1 cellular context compared by ENCODE assay signal in the genomic region with DNA sequence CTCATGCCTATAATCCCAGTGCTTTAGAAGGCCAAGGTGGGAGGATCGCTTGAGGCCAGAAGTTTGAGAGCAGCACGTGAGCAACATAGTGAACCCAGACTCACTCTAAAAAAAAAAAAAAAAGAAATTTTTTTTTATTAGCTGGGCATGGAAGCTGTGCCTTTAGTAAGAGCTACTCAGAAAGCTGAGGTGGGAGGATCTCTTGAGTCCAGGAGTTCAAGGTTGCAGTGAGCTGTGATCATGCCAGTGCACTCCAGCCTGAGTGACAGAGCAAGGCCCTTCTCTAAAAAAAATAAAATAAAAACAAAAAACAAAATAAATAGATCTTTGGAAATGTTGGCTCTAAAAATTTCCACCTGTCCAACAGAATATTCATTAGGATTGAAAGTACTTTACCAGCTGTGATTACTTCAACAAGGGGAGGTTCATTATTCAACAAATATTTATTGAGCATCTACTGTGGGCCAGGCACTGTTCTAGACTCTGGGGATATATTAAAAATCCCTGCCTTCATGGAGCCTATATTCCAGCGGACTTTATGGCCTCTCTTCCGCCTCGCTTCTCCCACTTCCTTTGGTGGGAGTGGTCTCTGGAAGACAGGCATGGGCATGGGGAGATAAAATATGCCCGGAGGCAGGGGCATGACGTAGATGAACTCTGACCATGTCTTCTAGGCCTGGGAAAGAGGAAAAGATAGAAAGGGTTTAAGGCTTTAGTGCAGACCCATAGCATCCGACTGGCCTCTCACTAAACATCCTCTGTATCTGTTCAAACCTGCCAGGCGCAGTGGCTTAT.
TF ChIP-seq lines count a peak whose summit lies in the region.

No MANE protein-coding gene starts in this region.

TF ChIP-seq in HepG2, 621 proteins besides CTCF, POLR2A, EP300 and RAD21 (continues in another document):
- TF ChIP-seq ZNF501 (CRISPR knock-in tag; IDR thresholded peaks at IDR 0.05) (0 out of 2 replicates have a peak, but pooled peaks have one; percentile 21), AGO1 (IDR thresholded peaks at IDR 0.05; ENCODE audit: low read depth, low read length, poor library complexity, severe bottlenecking) (no peak), ZNF235 (CRISPR knock-in tag; IDR thresholded peaks at IDR 0.05; ENCODE audit: borderline replicate concordance) (no peak), NFKBIZ (CRISPR knock-in tag; IDR thresholded peaks at IDR 0.05) (no peak), ZNF362 (CRISPR knock-in tag; IDR thresholded peaks at IDR 0.05; ENCODE audit: borderline replicate concordance) (peak; percentile 50; the same call in 1 of the 2 replicates), ZNF766 (CRISPR knock-in tag; IDR thresholded peaks at IDR 0.05; ENCODE audit: borderline replicate concordance) (no peak), ZNF891 (CRISPR knock-in tag; IDR thresholded peaks at IDR 0.05) (no peak), MAZ (IDR thresholded peaks at IDR 0.05; ENCODE audit: borderline replicate concordance, low read depth, low read length) (no peak), MAZ (CRISPR knock-in tag; IDR thresholded peaks at IDR 0.05; ENCODE audit: low read depth) (no peak), ZBED4 (CRISPR knock-in tag; IDR thresholded peaks at IDR 0.05; ENCODE audit: borderline replicate concordance) (no peak), SNAPC4 (CRISPR knock-in tag; IDR thresholded peaks at IDR 0.05) (no peak), ZMYM3 (CRISPR knock-in tag; IDR thresholded peaks at IDR 0.05) (peak; percentile 51; the same call in 1 of the 2 replicates), REST (IDR thresholded peaks at IDR 0.05; ENCODE audit: borderline replicate concordance in 1 of 2, low read depth in 1 of 2, low read length in 2 of 2) (no peak), ZNF672 (CRISPR knock-in tag; IDR thresholded peaks at IDR 0.05) (peak; percentile 80; the same call in 1 of the 2 replicates), NR2C2 (CRISPR knock-in tag; IDR thresholded peaks at IDR 0.05; ENCODE audit: borderline replicate concordance) (0 out of 2 replicates have a peak, but pooled peaks have one; percentile 24), NAIF1 (CRISPR knock-in tag; IDR thresholded peaks at IDR 0.05; ENCODE audit: borderline replicate concordance) (no peak), SOX5 (CRISPR knock-in tag; IDR thresholded peaks at IDR 0.05; ENCODE audit: borderline replicate concordance) (no peak), ZKSCAN5 (CRISPR knock-in tag; IDR thresholded peaks at IDR 0.05) (no peak), KDM2A (CRISPR knock-in tag; IDR thresholded peaks at IDR 0.05; ENCODE audit: borderline replicate concordance, low read depth) (no peak), ZNF256 (CRISPR knock-in tag; conservative IDR thresholded peaks at IDR 0.05) (no peak), ISL2 (CRISPR knock-in tag; IDR thresholded peaks at IDR 0.05) (no peak), ZMYM4 (CRISPR knock-in tag; IDR thresholded peaks at IDR 0.05) (no peak), ZNF781 (CRISPR knock-in tag; IDR thresholded peaks at IDR 0.05; ENCODE audit: borderline replicate concordance, not compliant biosample characterization) (no peak), SP5 (CRISPR knock-in tag; IDR thresholded peaks at IDR 0.05; ENCODE audit: borderline replicate concordance, low read depth) (0 out of 2 replicates have a peak, but pooled peaks have one; percentile 33), ZNF101 (CRISPR knock-in tag; IDR thresholded peaks at IDR 0.05; ENCODE audit: borderline replicate concordance, low read depth) (no peak), ZNF333 (CRISPR knock-in tag; IDR thresholded peaks at IDR 0.05; ENCODE audit: borderline replicate concordance) (no peak), ZNF607 (CRISPR knock-in tag; IDR thresholded peaks at IDR 0.05; ENCODE audit: borderline replicate concordance) (no peak), ZNF556 (CRISPR knock-in tag; IDR thresholded peaks at IDR 0.05; ENCODE audit: borderline replicate concordance) (no peak), SOX6 (IDR thresholded peaks at IDR 0.05) (no peak), SOX6 (CRISPR knock-in tag; IDR thresholded peaks at IDR 0.05) (no peak), BHLHE40 (IDR thresholded peaks at IDR 0.05; ENCODE audit: low read length) (peak; percentile 27; the same call in 1 of the 2 replicates), MXD4 (CRISPR knock-in tag; IDR thresholded peaks at IDR 0.05) (no peak)
- TF ChIP-seq, protein P1, sequence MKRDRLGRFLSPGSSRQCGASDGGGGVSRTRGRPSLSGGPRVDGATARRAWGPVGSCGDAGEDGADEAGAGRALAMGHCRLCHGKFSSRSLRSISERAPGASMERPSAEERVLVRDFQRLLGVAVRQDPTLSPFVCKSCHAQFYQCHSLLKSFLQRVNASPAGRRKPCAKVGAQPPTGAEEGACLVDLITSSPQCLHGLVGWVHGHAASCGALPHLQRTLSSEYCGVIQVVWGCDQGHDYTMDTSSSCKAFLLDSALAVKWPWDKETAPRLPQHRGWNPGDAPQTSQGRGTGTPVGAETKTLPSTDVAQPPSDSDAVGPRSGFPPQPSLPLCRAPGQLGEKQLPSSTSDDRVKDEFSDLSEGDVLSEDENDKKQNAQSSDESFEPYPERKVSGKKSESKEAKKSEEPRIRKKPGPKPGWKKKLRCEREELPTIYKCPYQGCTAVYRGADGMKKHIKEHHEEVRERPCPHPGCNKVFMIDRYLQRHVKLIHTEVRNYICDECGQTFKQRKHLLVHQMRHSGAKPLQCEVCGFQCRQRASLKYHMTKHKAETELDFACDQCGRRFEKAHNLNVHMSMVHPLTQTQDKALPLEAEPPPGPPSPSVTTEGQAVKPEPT (CRISPR knock-in tag; IDR thresholded peaks at IDR 0.05; ENCODE audit: low read depth) = no peak
- TF ChIP-seq, protein P2, sequence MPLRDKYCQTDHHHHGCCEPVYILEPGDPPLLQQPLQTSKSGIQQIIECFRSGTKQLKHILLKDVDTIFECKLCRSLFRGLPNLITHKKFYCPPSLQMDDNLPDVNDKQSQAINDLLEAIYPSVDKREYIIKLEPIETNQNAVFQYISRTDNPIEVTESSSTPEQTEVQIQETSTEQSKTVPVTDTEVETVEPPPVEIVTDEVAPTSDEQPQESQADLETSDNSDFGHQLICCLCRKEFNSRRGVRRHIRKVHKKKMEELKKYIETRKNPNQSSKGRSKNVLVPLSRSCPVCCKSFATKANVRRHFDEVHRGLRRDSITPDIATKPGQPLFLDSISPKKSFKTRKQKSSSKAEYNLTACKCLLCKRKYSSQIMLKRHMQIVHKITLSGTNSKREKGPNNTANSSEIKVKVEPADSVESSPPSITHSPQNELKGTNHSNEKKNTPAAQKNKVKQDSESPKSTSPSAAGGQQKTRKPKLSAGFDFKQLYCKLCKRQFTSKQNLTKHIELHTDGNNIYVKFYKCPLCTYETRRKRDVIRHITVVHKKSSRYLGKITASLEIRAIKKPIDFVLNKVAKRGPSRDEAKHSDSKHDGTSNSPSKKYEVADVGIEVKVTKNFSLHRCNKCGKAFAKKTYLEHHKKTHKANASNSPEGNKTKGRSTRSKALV (CRISPR knock-in tag; IDR thresholded peaks at IDR 0.05) = no peak
- TF ChIP-seq, protein P3, sequence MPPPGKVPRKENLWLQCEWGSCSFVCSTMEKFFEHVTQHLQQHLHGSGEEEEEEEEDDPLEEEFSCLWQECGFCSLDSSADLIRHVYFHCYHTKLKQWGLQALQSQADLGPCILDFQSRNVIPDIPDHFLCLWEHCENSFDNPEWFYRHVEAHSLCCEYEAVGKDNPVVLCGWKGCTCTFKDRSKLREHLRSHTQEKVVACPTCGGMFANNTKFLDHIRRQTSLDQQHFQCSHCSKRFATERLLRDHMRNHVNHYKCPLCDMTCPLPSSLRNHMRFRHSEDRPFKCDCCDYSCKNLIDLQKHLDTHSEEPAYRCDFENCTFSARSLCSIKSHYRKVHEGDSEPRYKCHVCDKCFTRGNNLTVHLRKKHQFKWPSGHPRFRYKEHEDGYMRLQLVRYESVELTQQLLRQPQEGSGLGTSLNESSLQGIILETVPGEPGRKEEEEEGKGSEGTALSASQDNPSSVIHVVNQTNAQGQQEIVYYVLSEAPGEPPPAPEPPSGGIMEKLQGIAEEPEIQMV (CRISPR knock-in tag; IDR thresholded peaks at IDR 0.05; ENCODE audit: low read depth) = no peak
